ENCODE assay signal across 18 cellular contexts in genomic region chr7:32952876-32953275, GRCh38. TPM values are rescaled to one million over a fixed set of nuclear protein-coding genes. Genes with fewer than 3 reads are reported as not detected.
DNase-seq lines count a peak whose midpoint lies in the region; ATAC-seq and TF ChIP-seq lines count a peak whose summit lies in the region.
"Had no signal": no experiment of that assay in that cellular context is flagged by ENCODE, and none has a peak within 500 bp of the region (broad histone marks: within the 10 kb centered on the region; RNA-seq: fewer than 3 reads in every experiment).

No MANE protein-coding gene starts in this region.

- H3K4me1 ChIP-seq in foreskin keratinocyte, result no peaks in the 10 kb centered on the region

- no peaks in the 10 kb centered on the region for H3K27me3 Mint-ChIP-seq in neural crest cell (ENCODE audit: low read depth)

- H3K27me3 ChIP-seq in WERI-Rb-1 (ENCODE audit: insufficient read depth, low read depth, severe bottlenecking) (no peaks in the 10 kb centered on the region), foreskin keratinocyte (no peaks in the 10 kb centered on the region)

- H3K36me3 Mint-ChIP-seq in neural crest cell (ENCODE audit: low read depth), result peaks cover 4% of the 10 kb centered on the region

- peak overlapping the region; percentile 50 for H3K27ac Mint-ChIP-seq in neural crest cell (ENCODE audit: unreplicated experiment)
- H3K27ac Mint-ChIP-seq: CD4-positive, alpha-beta T cell had no signal

- peak; percentile 35 for DNase-seq in DMS 273 (lab: John Stamatoyannopoulos, UW; ENCODE audit: unreplicated experiment)
- no peak for DNase-seq in DMS 273 treated with DMSO at 0.1 percent for 48 hours (lab: John Stamatoyannopoulos, UW)
- peak; percentile 19 for DNase-seq in NCI-H69 (lab: John Stamatoyannopoulos, UW)
- DNase-seq in WERI-Rb-1, result peak; percentile 61
- DNase-seq in neural crest cell (ENCODE audit: low read depth, low spot score), result no peak
- DNase-seq in foreskin keratinocyte, result no peak
- no peak for DNase-seq in GDM1 (lab: John Stamatoyannopoulos, UW)
- DNase-seq: AML-193; Caco-2; CD4-positive, alpha-beta T cell; GM23248; HCEC 1CT; IMR-90; KBM-7 had no signal

- H3K4me3 ChIP-seq in WERI-Rb-1 (ENCODE audit: low read depth, low read length), result no peak overlapping the region
- H3K4me3 ChIP-seq: A549, GM23248 had no signal

- H3K9me3 Mint-ChIP-seq in neural crest cell, result peaks cover 4% of the 10 kb centered on the region

- H3K4me1 Mint-ChIP-seq in neural crest cell, result peaks cover 5% of the 10 kb centered on the region

- peak overlapping the region; percentile 24 for H3K4me3 Mint-ChIP-seq in neural crest cell
- H3K4me3 Mint-ChIP-seq: CD4-positive, alpha-beta T cell had no signal

- no peak for ATAC-seq in foreskin keratinocyte
- no peak for ATAC-seq in HG02938 (IDR thresholded peaks at IDR 0.05; ENCODE audit: unreplicated experiment)
- ATAC-seq: A549 had no signal

- H3K36me3 ChIP-seq in WERI-Rb-1, result no peaks in the 10 kb centered on the region

- TF ChIP-seq CTCF in WERI-Rb-1 (IDR thresholded peaks at IDR 0.05; ENCODE audit: low read depth, low read length) (no peak), neural crest cell (conservative IDR thresholded peaks at IDR 0.05) (no peak), foreskin keratinocyte (conservative IDR thresholded peaks at IDR 0.05) (no peak)

- H3K27ac ChIP-seq in WERI-Rb-1, result peak overlapping the region; percentile 55
- H3K27ac ChIP-seq in foreskin keratinocyte, result no peak overlapping the region
- H3K27ac ChIP-seq: 22Rv1, A549, C4-2B, GM23248 had no signal

- H3K9me3 ChIP-seq in WERI-Rb-1 (ENCODE audit: severe bottlenecking), result peaks cover 9% of the 10 kb centered on the region

RNA-seq across cellular contexts. Expression of gene FKBP9, which starts 4.4 kb away (rescaled TPM):
- total RNA-seq in neural crest cell (78.0 and 85.6 TPM in 2 replicates), foreskin keratinocyte (110 and 115 TPM in 2 replicates)
- 63.3 and 64.3 TPM in 2 replicates for polyA plus RNA-seq in foreskin keratinocyte
- total RNA-seq: CD4-positive, alpha-beta T cell had no signal

Comparison
In these comparisons a context has a peak if more than half of its experiments do, and no peak if none do; other contexts are left out.
1. DNase-seq: peak in DMS 273 (single experiment), NCI-H69 (single experiment) and WERI-Rb-1 (single experiment); none in DMS 273 treated with DMSO at 0.1 percent for 48 hours (single experiment), neural crest cell (single experiment), foreskin keratinocyte (0 of 2) and GDM1 (single experiment).